8 cellular contexts compared by ENCODE assay signal in genomic region chr7:100335566-100336466, GRCh38. TPM values are rescaled to one million over a fixed set of nuclear protein-coding genes. Genes with fewer than 3 reads are reported as not detected.
DNase-seq lines count a peak whose midpoint lies in the region; ATAC-seq and TF ChIP-seq lines count a peak whose summit lies in the region.
"Not testable (repeated sequence)": the region's sequence is repeated elsewhere in the genome, so short reads cannot be mapped to it uniquely, and the experiment has no call there.

No MANE protein-coding gene starts in this region.

- TF ChIP-seq CTCF in lower leg skin (IDR thresholded peaks at IDR 0.05) = not testable (repeated sequence)

- H3K4me3 ChIP-seq in lower leg skin (ENCODE audit: low read depth, poor library complexity, severe bottlenecking) = peak overlapping the region; percentile 65

- ATAC-seq in GM19397 (IDR thresholded peaks at IDR 0.05; ENCODE audit: unreplicated experiment) (peak; percentile 95), HG03565 (IDR thresholded peaks at IDR 0.05; ENCODE audit: unreplicated experiment) (peak; percentile 80)

- intact Hi-C loops in lower leg skin (cut with DNase I; ENCODE audit: low total_unique reads) = not testable (repeated sequence)

- WGBS in lower leg skin, 2 donors = 0% methylated on average over 13 to 52 of the region's 85 CpGs

- peak in 1 of 2 donors; percentile 69 for TF ChIP-seq POLR2A in lower leg skin (IDR thresholded peaks at IDR 0.05)

- DNase-seq in CD1c-positive myeloid dendritic cell (ENCODE audit: extremely low spot score) (peak; percentile 93), NCI-H774 (lab: John Stamatoyannopoulos, UW) (peak; percentile 87), dermis microvascular lymphatic vessel endothelial cell (ENCODE audit: low read depth in 2 of 2) (peak; percentile 91 to 94), lower leg skin (ENCODE audit: low spot score in 2 of 2) (peak; percentile 94 to 99)
- peak; percentile 87 to 91 for DNase-seq in activated CD4-positive, alpha-beta T cell treated with anti-CD3 and anti-CD28 coated beads, Interleukin-2, amount 50 U/mL, for 48 hours
- DNase-seq in stimulated activated CD4-positive, alpha-beta T cell treated with anti-CD3 and anti-CD28 coated beads, Interleukin-4, amount 100 ng/mL, for 4 hours = peak; percentile 77 to 86

RNA-seq across cellular contexts. Expression of gene PILRB, which starts 22.1 kb away (rescaled TPM):
- 4.1 and 10.2 TPM in 2 replicates for total RNA-seq in dermis microvascular lymphatic vessel endothelial cell
- 10 to 100 TPM; 33.3 to 86.8 (median 47.3) TPM for total RNA-seq in lower leg skin

RNA-seq across cellular contexts. Expression of gene SPDYE3, which starts 28.3 kb away (rescaled TPM):
- total RNA-seq in dermis microvascular lymphatic vessel endothelial cell (not detected in 2 replicates), lower leg skin (not detected)

RNA-seq across cellular contexts. Expression of gene PILRA, which starts 37.5 kb away (rescaled TPM):
- total RNA-seq in dermis microvascular lymphatic vessel endothelial cell = 0.13 TPM in 1 of 2 replicates, not detected in the other
- total RNA-seq in lower leg skin = 1 to 10 TPM; 2.2 to 4.6 (median 3.4) TPM

Comparison
In these comparisons a context has a peak if more than half of its experiments do, and no peak if none do; other contexts are left out.
1. Peak in every context shown above with its lines: DNase-seq, ATAC-seq and H3K4me3 ChIP-seq.